In the genomic region with DNA sequence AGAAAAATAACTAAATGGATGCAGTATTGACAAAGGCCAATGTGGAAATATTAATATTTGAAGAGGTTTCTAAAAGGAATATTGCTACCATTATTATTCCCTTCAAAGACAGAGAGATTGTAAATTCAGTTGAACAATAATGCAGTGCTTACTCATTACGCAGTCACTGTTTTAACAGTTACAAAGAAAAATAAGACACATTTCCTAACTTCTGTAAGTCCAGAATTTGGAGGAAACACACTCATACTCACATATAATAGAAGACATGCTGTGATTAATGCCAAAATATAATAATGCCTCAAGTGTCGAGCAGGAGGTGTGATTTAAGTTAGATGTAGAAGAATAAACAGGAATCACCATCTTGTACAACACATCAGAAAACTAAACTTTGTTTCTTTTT, we compare ENCODE assay signal across 22 cellular contexts.
"Had no signal": no experiment of that assay in that cellular context is flagged by ENCODE, and none has a peak within 500 bp of the region (broad histone marks: within the 10 kb centered on the region; RNA-seq: fewer than 3 reads in every experiment).

No MANE protein-coding gene starts in this region.

- H3K27me3 ChIP-seq: ascending aorta, heart right ventricle, neural progenitor cell, suprapubic skin, transverse colon had no signal

- H3K4me2 ChIP-seq: neural progenitor cell had no signal

- H3K4me1 ChIP-seq: ascending aorta, heart right ventricle, suprapubic skin, transverse colon had no signal

- ATAC-seq: activated naive CD4-positive, alpha-beta T cell treated with anti-CD3 and anti-CD28 coated beads, Interleukin-2, amount 50 U/mL, for 72 hours; activated T-helper 17 cell treated with anti-CD3 and anti-CD28 coated beads, Interleukin-2, amount 50 U/mL, for 72 hours; heart right ventricle; left cardiac atrium; naive thymus-derived CD8-positive, alpha-beta T cell; sciatic nerve; stimulated activated effector memory CD8-positive, alpha-beta T cell treated with anti-CD3 and anti-CD28 coated beads, Interleukin-12 subunit alpha, Interleukin-12 subunit beta, amount 100 ng/mL, for 72 hours; stimulated activated naive CD8-positive, alpha-beta T cell treated with anti-CD3 and anti-CD28 coated beads, Interleukin-15, amount 100 ng/mL, for 72 hours had no signal

- FAIRE-seq: small intestine, urothelium cell line had no signal

- H3K4me3 ChIP-seq: ascending aorta, coronary artery, heart right ventricle, neural progenitor cell, suprapubic skin, transverse colon had no signal

- H3K27ac ChIP-seq: ascending aorta, coronary artery, heart right ventricle, neural progenitor cell, suprapubic skin, transverse colon had no signal

- DNase-seq: activated T-cell treated with anti-CD3 and anti-CD28 coated beads, Interleukin-2, amount 50 U/mL, for 1 hour; cerebellar nuclear complex; erythroblast; heart right ventricle; islet precursor cell; left cardiac atrium; mesenchymal stem cell; naive thymus-derived CD8-positive, alpha-beta T cell; small intestine; stimulated activated CD4-positive, alpha-beta T cell treated with anti-CD3 and anti-CD28 coated beads, Interleukin-2, amount 100 ng/mL, for 24 hours; stimulated activated naive CD8-positive, alpha-beta T cell treated with anti-CD3 and anti-CD28 coated beads, Interleukin-15, amount 100 ng/mL, for 72 hours; T1000; transverse colon had no signal

- H3K9ac ChIP-seq: neural progenitor cell had no signal

- H3K9me3 ChIP-seq: ascending aorta, heart right ventricle, suprapubic skin, transverse colon had no signal

- H3K36me3 ChIP-seq: ascending aorta, heart right ventricle, neural progenitor cell, suprapubic skin, transverse colon had no signal
